1 cellular context compared by ENCODE assay signal in the genomic region with DNA sequence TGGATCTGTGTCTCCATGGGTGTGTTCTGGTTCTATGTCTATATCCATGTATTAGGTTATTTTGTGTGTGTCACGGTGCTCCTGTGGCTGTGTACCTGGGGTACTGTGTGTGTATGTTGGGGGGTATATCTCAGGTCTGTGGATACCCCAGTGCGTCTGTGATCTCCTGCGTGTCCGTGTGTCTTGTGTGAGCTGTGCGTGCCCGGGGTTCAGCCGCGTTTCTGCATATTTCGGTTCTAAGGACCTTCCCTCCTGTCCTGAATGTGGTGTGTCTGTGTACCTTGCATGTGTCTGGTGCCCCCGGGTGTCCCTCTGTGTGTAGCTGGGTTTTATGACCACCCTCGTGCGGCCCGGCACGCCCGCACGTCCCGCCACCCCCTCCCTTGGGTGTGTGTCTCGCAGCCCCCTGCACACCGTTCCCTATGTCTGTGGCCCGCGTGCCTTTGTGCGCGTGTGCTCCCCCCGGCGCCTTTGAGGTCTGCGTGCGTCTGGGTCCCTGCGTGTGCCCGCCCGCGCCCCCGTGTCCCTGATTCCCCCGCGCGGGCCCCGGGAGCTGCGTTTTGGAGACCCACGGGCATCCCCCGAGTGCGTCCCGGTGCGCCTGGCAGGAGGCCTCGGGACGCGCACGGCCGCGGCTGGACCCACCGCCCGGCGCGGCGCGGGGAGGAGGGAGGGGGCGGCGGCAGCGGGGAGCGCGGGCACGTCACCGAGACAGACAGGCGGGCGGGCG.
A peak's percentile ranks its signal among the peaks of the same experiment; 100 is the strongest.
TF ChIP-seq lines count a peak whose summit lies in the region.

No MANE protein-coding gene starts in this region.

TF ChIP-seq in Ishikawa, 13 proteins besides CTCF, POLR2A, EP300 and RAD21 (continued from another document):
- no peak for TF ChIP-seq YY1 (IDR thresholded peaks at IDR 0.05; ENCODE audit: low read depth)
- no peak for TF ChIP-seq TAF1 (IDR thresholded peaks at IDR 0.05; ENCODE audit: low read depth)
- TF ChIP-seq, protein P1, sequence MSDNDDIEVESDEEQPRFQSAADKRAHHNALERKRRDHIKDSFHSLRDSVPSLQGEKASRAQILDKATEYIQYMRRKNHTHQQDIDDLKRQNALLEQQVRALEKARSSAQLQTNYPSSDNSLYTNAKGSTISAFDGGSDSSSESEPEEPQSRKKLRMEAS (IDR thresholded peaks at IDR 0.05): 0 out of 2 replicates have a peak, but pooled peaks have one; percentile 12
- no peak for TF ChIP-seq EGR1 (IDR thresholded peaks at IDR 0.05)
- TF ChIP-seq, protein P2, sequence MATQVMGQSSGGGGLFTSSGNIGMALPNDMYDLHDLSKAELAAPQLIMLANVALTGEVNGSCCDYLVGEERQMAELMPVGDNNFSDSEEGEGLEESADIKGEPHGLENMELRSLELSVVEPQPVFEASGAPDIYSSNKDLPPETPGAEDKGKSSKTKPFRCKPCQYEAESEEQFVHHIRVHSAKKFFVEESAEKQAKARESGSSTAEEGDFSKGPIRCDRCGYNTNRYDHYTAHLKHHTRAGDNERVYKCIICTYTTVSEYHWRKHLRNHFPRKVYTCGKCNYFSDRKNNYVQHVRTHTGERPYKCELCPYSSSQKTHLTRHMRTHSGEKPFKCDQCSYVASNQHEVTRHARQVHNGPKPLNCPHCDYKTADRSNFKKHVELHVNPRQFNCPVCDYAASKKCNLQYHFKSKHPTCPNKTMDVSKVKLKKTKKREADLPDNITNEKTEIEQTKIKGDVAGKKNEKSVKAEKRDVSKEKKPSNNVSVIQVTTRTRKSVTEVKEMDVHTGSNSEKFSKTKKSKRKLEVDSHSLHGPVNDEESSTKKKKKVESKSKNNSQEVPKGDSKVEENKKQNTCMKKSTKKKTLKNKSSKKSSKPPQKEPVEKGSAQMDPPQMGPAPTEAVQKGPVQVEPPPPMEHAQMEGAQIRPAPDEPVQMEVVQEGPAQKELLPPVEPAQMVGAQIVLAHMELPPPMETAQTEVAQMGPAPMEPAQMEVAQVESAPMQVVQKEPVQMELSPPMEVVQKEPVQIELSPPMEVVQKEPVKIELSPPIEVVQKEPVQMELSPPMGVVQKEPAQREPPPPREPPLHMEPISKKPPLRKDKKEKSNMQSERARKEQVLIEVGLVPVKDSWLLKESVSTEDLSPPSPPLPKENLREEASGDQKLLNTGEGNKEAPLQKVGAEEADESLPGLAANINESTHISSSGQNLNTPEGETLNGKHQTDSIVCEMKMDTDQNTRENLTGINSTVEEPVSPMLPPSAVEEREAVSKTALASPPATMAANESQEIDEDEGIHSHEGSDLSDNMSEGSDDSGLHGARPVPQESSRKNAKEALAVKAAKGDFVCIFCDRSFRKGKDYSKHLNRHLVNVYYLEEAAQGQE (IDR thresholded peaks at IDR 0.05; ENCODE audit: low read depth): no peak
- no peak for TF ChIP-seq FOXM1 (IDR thresholded peaks at IDR 0.05; ENCODE audit: borderline replicate concordance, low read depth)
- TF ChIP-seq, protein P3, sequence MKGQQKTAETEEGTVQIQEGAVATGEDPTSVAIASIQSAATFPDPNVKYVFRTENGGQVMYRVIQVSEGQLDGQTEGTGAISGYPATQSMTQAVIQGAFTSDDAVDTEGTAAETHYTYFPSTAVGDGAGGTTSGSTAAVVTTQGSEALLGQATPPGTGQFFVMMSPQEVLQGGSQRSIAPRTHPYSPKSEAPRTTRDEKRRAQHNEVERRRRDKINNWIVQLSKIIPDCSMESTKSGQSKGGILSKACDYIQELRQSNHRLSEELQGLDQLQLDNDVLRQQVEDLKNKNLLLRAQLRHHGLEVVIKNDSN (IDR thresholded peaks at IDR 0.05): no peak
- no peak for TF ChIP-seq NFIC (IDR thresholded peaks at IDR 0.05)
- TF ChIP-seq CREB1 (IDR thresholded peaks at IDR 0.05; ENCODE audit: low read depth): no peak
- no peak for TF ChIP-seq TEAD4 (IDR thresholded peaks at IDR 0.05)
